14 cellular contexts compared by ENCODE assay signal in the genomic region with DNA sequence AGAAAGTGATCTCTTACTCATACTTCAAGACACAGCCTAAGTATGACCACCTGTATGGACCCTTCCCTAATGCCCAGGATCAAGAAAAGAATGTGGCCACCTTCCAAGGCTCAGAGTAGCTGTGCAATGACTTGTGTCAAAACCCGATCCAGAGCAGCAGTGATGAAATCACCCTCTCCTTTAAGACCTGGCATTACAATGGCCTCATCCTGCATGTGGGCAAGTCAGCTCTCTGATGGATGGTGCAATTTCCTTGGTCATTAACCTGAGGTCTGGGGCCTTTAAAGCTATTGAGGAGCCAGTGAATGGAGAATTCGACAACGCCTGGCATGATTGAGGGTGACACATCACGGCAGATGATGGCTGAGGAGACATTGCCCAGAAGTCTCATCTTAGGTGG.
"Had no signal": no experiment of that assay in that cellular context is flagged by ENCODE, and none has a peak within 500 bp of the region (broad histone marks: within the 10 kb centered on the region; RNA-seq: fewer than 3 reads in every experiment).

No MANE protein-coding gene starts in this region.

- H3K9me3 ChIP-seq: tibial artery, uterus had no signal

- H3K36me3 ChIP-seq: brain microvascular endothelial cell, uterus had no signal

- H3K4me1 ChIP-seq: tibial artery, uterus had no signal

- ATAC-seq: esophagus mucosa, left lobe of liver, T-cell had no signal

- H3K4me3 ChIP-seq: tibial artery, uterus had no signal

- DNase-seq: activated naive CD4-positive, alpha-beta T cell treated with anti-CD3 and anti-CD28 coated beads, Interleukin-2, amount 50 U/mL, for 16 hours; amniotic stem cell; brain microvascular endothelial cell; cerebellar nuclear complex; dermis blood vessel endothelial cell; immature natural killer cell; stimulated activated CD4-positive, alpha-beta T cell treated with anti-CD3 and anti-CD28 coated beads, Interleukin-15, amount 100 ng/mL, for 24 hours; stimulated activated CD4-positive, alpha-beta T cell treated with anti-CD3 and anti-CD28 coated beads, Interleukin-4, amount 100 ng/mL, for 24 hours; T-cell; T1000; tibial artery; uterus had no signal
